Comparison of ENCODE assay signal across 8 cellular contexts in genomic region chr9:5557606-5558587, GRCh38. TPM values are rescaled to one million over a fixed set of nuclear protein-coding genes. Genes with fewer than 3 reads are reported as not detected.
DNase-seq lines count a peak whose midpoint lies in the region; ATAC-seq and TF ChIP-seq lines count a peak whose summit lies in the region.

No MANE protein-coding gene starts in this region.

- H4K20me1 ChIP-seq in SK-N-SH (ENCODE audit: insufficient read depth): no peaks in the 10 kb centered on the region

- peaks cover 0 to 5% (median 0%) of the 10 kb centered on the region in 5 donors for H3K9me3 Mint-ChIP-seq in CD8-positive, alpha-beta memory T cell
- peaks cover 5% of the 10 kb centered on the region for H3K9me3 Mint-ChIP-seq in dendritic cell treated with granulocyte-macrophage colony-stimulating factor and Interleukin-4, amounts not matched to agents 40 ng/mL and 50 ng/mL, for 4 days
- peaks cover 6% of the 10 kb centered on the region for H3K9me3 Mint-ChIP-seq in mesothelial cell of epicardium

- no peaks in the 10 kb centered on the region for H3K36me3 ChIP-seq in CD8-positive, alpha-beta memory T cell (ENCODE audit: insufficient read depth, low read length)
- H3K36me3 ChIP-seq in SK-N-SH (replicated peaks in 1 of 2; ENCODE audit: control insufficient read depth in 1 of 2, insufficient read depth in 2 of 2, low read length in 1 of 2): peaks cover 3 to 27% of the 10 kb centered on the region in 2 experiments

- no peak overlapping the region for H3K4me2 ChIP-seq in SK-N-SH

- intact Hi-C loops in dendritic cell treated with granulocyte-macrophage colony-stimulating factor and Interleukin-4, amounts not matched to agents 40 ng/mL and 50 ng/mL, for 4 days (cut with micrococcal nuclease): no loop called here

- peak; percentile 19 to 76 (median 51) for DNase-seq in CD8-positive, alpha-beta memory T cell
- DNase-seq in T-helper 2 cell (peak in 3 of 5 experiments; percentile 10 to 89 (median 46)), SK-N-SH (no peak), mesothelial cell of epicardium (ENCODE audit: low spot score in 2 of 2, unreplicated experiment in 2 of 2) (no peak)
- DNase-seq in stimulated activated CD4-positive, alpha-beta T cell treated with anti-CD3 and anti-CD28 coated beads, Interleukin-4, amount 100 ng/mL, for 24 hours: peak; percentile 25

- H2AFZ ChIP-seq in SK-N-SH (ENCODE audit: low read depth): no peak overlapping the region

- TF ChIP-seq EP300 in SK-N-SH (IDR thresholded peaks at IDR 0.05; ENCODE audit: borderline replicate concordance in 1 of 2, low read depth in 1 of 2, low read length in 1 of 2): no peak

- POLR2A ChIA-PET in CD8-positive, alpha-beta memory T cell (lab: Charles Lee): no interaction called here
- POLR2A ChIA-PET in SK-N-SH (lab: Yijun Ruan, JAX): interaction anchor here (0.6 kb wide), 1 partner anchor 35 kb away, joined by 3 read pairs; no protein-coding TSS in a partner anchor

- H3K27ac ChIP-seq in CD8-positive, alpha-beta memory T cell (ENCODE audit: low read depth, low read length): no peak overlapping the region
- H3K27ac ChIP-seq in SK-N-SH (ENCODE audit: low read depth in 2 of 2, low read length in 1 of 2): no peak overlapping the region

- H3K4me3 ChIP-seq in CD8-positive, alpha-beta memory T cell (ENCODE audit: low read length): no peak overlapping the region
- no peak overlapping the region for H3K4me3 ChIP-seq in SK-N-SH (ENCODE audit: low read depth in 2 of 2, low read length in 1 of 2)

- H3K4me3 Mint-ChIP-seq in CD8-positive, alpha-beta memory T cell: peak overlapping the region in 6 of 7 donors; percentile 59 to 76 (median 68)
- peak overlapping the region; percentile 37 for H3K4me3 Mint-ChIP-seq in dendritic cell treated with granulocyte-macrophage colony-stimulating factor and Interleukin-4, amounts not matched to agents 40 ng/mL and 50 ng/mL, for 4 days
- H3K4me3 Mint-ChIP-seq in mesothelial cell of epicardium: no peak overlapping the region

- no peak overlapping the region for H3K9ac ChIP-seq in SK-N-SH

- no peaks in the 10 kb centered on the region for H3K27me3 ChIP-seq in CD8-positive, alpha-beta memory T cell (ENCODE audit: insufficient read depth, low read length, poor library complexity, severe bottlenecking)
- no peaks in the 10 kb centered on the region for H3K27me3 ChIP-seq in SK-N-SH (ENCODE audit: insufficient read depth)

- peaks cover 34% of the 10 kb centered on the region for H3K4me1 ChIP-seq in CD8-positive, alpha-beta memory T cell (ENCODE audit: insufficient read depth, low read length)
- peaks cover 0 to 14% of the 10 kb centered on the region in 2 experiments; a peak in 2 of 4 replicates for H3K4me1 ChIP-seq in SK-N-SH (ENCODE audit: control insufficient read depth in 1 of 2, insufficient read depth in 2 of 2, low read depth in 1 of 2, low read length in 1 of 2)

- 64% methylated on average over 7 of the region's 7 CpGs for WGBS in SK-N-SH (ENCODE audit: low lambda C conversion rate)

- TF ChIP-seq CTCF in SK-N-SH (IDR thresholded peaks at IDR 0.05): no peak
- no peak for TF ChIP-seq CTCF in mesothelial cell of epicardium (IDR thresholded peaks at IDR 0.05; ENCODE audit: unreplicated experiment)

- H3K27ac Mint-ChIP-seq in CD8-positive, alpha-beta memory T cell: peak overlapping the region; percentile 82 to 95 (median 92)
- peak overlapping the region; percentile 92 for H3K27ac Mint-ChIP-seq in dendritic cell treated with granulocyte-macrophage colony-stimulating factor and Interleukin-4, amounts not matched to agents 40 ng/mL and 50 ng/mL, for 4 days
- no peak overlapping the region for H3K27ac Mint-ChIP-seq in mesothelial cell of epicardium

- TF ChIP-seq RAD21 in SK-N-SH (IDR thresholded peaks at IDR 0.05; ENCODE audit: low read length): no peak

- H3K9me2 ChIP-seq in SK-N-SH: no peaks in the 10 kb centered on the region

- no peaks in the 10 kb centered on the region for H3K9me3 ChIP-seq in CD8-positive, alpha-beta memory T cell (ENCODE audit: low read length)
- no peaks in the 10 kb centered on the region for H3K9me3 ChIP-seq in SK-N-SH

- peaks cover 0 to 3% of the 10 kb centered on the region in 2 donors for H3K27me3 Mint-ChIP-seq in CD8-positive, alpha-beta memory T cell
- H3K27me3 Mint-ChIP-seq in dendritic cell treated with granulocyte-macrophage colony-stimulating factor and Interleukin-4, amounts not matched to agents 40 ng/mL and 50 ng/mL, for 4 days: no peaks in the 10 kb centered on the region
- no peaks in the 10 kb centered on the region for H3K27me3 Mint-ChIP-seq in mesothelial cell of epicardium (ENCODE audit: low read depth)

- ATAC-seq in HG02571 (IDR thresholded peaks at IDR 0.05; ENCODE audit: unreplicated experiment) (peak; percentile 55), HG02763 (IDR thresholded peaks at IDR 0.05; ENCODE audit: unreplicated experiment) (no peak)

- peaks cover 11% of the 10 kb centered on the region for H3F3A ChIP-seq in SK-N-SH (replicated peaks; ENCODE audit: insufficient read depth)

- H3K4me1 Mint-ChIP-seq in CD8-positive, alpha-beta memory T cell: peaks cover 40 to 64% (median 51%) of the 10 kb centered on the region in 3 donors
- H3K4me1 Mint-ChIP-seq in dendritic cell treated with granulocyte-macrophage colony-stimulating factor and Interleukin-4, amounts not matched to agents 40 ng/mL and 50 ng/mL, for 4 days (ENCODE audit: low read depth): peaks cover 89% of the 10 kb centered on the region
- H3K4me1 Mint-ChIP-seq in mesothelial cell of epicardium: peaks cover under 1% of the 10 kb centered on the region

- no peaks in the 10 kb centered on the region for H3K79me2 ChIP-seq in SK-N-SH (ENCODE audit: insufficient read depth)

- CTCF ChIA-PET in CD8-positive, alpha-beta memory T cell (lab: Charles Lee): interaction anchor here (0.9 to 3.0 kb wide), 5 partner anchors 30 to 372 kb away, joined by 3 to 12 read pairs (median 8); partner anchors contain the start of gene CD274
- CTCF ChIA-PET in SK-N-SH (lab: Yijun Ruan, JAX): interaction anchor here (0.8 to 1.4 kb wide), 2 partner anchors 32 kb away, joined by 3 to 5 read pairs; no protein-coding TSS in a partner anchor

- peaks cover 0 to 10% (median 0%) of the 10 kb centered on the region in 3 donors for H3K36me3 Mint-ChIP-seq in CD8-positive, alpha-beta memory T cell
- peaks cover 100% of the 10 kb centered on the region for H3K36me3 Mint-ChIP-seq in dendritic cell treated with granulocyte-macrophage colony-stimulating factor and Interleukin-4, amounts not matched to agents 40 ng/mL and 50 ng/mL, for 4 days (ENCODE audit: low read depth)
- no peaks in the 10 kb centered on the region for H3K36me3 Mint-ChIP-seq in mesothelial cell of epicardium

TF ChIP-seq in SK-N-SH, 30 proteins besides CTCF, POLR2A, EP300 and RAD21:
- TF ChIP-seq JUND (IDR thresholded peaks at IDR 0.05): no peak
- TF ChIP-seq FOSL2 (IDR thresholded peaks at IDR 0.05; ENCODE audit: borderline replicate concordance, low read depth): no peak
- TF ChIP-seq NFIC (IDR thresholded peaks at IDR 0.05; ENCODE audit: borderline replicate concordance): no peak
- TF ChIP-seq MAX (IDR thresholded peaks at IDR 0.05; ENCODE audit: low read depth): no peak
- TF ChIP-seq, protein P1, sequence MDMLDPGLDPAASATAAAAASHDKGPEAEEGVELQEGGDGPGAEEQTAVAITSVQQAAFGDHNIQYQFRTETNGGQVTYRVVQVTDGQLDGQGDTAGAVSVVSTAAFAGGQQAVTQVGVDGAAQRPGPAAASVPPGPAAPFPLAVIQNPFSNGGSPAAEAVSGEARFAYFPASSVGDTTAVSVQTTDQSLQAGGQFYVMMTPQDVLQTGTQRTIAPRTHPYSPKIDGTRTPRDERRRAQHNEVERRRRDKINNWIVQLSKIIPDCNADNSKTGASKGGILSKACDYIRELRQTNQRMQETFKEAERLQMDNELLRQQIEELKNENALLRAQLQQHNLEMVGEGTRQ (IDR thresholded peaks at IDR 0.05; ENCODE audit: borderline replicate concordance, low read depth, low read length): no peak
- TF ChIP-seq, protein P2, sequence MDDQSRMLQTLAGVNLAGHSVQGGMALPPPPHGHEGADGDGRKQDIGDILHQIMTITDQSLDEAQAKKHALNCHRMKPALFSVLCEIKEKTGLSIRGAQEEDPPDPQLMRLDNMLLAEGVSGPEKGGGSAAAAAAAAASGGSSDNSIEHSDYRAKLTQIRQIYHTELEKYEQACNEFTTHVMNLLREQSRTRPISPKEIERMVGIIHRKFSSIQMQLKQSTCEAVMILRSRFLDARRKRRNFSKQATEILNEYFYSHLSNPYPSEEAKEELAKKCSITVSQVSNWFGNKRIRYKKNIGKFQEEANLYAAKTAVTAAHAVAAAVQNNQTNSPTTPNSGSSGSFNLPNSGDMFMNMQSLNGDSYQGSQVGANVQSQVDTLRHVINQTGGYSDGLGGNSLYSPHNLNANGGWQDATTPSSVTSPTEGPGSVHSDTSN (IDR thresholded peaks at IDR 0.05): no peak
- TF ChIP-seq TCF12 (IDR thresholded peaks at IDR 0.05): no peak
- no peak for TF ChIP-seq GABPA (IDR thresholded peaks at IDR 0.05; ENCODE audit: low read depth)
- no peak for TF ChIP-seq MEF2A (IDR thresholded peaks at IDR 0.05; ENCODE audit: borderline replicate concordance, low read depth)
- no peak for TF ChIP-seq MXI1 (IDR thresholded peaks at IDR 0.05; ENCODE audit: low read depth, low read length)
- no peak for TF ChIP-seq YY1 (IDR thresholded peaks at IDR 0.05; ENCODE audit: low read depth)
- no peak for TF ChIP-seq GATA2 (CRISPR knock-in tag; IDR thresholded peaks at IDR 0.05)
- TF ChIP-seq TAF1 (IDR thresholded peaks at IDR 0.05; ENCODE audit: borderline replicate concordance, low read depth, low read length): no peak
- TF ChIP-seq RCOR1 (IDR thresholded peaks at IDR 0.05; ENCODE audit: low read length): no peak
- no peak for TF ChIP-seq USF1 (IDR thresholded peaks at IDR 0.05; ENCODE audit: borderline replicate concordance, low read depth)

RNA-seq across cellular contexts. Expression of gene PDCD1LG2, which starts 47.6 kb away (rescaled TPM):
- total RNA-seq in CD8-positive, alpha-beta memory T cell: under 1 TPM; 0.33 to 0.37 TPM
- not detected for polyA plus RNA-seq in CD8-positive, alpha-beta memory T cell
- 11.1 and 19.4 TPM in 2 replicates for polyA plus RNA-seq in SK-N-SH (2012; rRNA removed)
- 12.8 and 15.3 TPM in 2 replicates for polyA plus RNA-seq in SK-N-SH (2012; cell fraction: cytosol; rRNA removed)
- 8.5 and 17.6 TPM in 2 replicates for polyA plus RNA-seq in SK-N-SH (2012; cell fraction: nucleus; rRNA removed)
- not detected in 3 replicates for total RNA-seq in mesothelial cell of epicardium

Comparison
In these comparisons a context has a peak if more than half of its experiments do, and no peak if none do; other contexts are left out.
1. DNase-seq: peak in CD8-positive, alpha-beta memory T cell (5 of 5), T-helper 2 cell (3 of 5) and stimulated activated CD4-positive, alpha-beta T cell treated with anti-CD3 and anti-CD28 coated beads, Interleukin-4, amount 100 ng/mL, for 24 hours (single experiment); none in SK-N-SH (single experiment) and mesothelial cell of epicardium (0 of 2).